ENCODE assay signal across 21 cellular contexts in the genomic region with DNA sequence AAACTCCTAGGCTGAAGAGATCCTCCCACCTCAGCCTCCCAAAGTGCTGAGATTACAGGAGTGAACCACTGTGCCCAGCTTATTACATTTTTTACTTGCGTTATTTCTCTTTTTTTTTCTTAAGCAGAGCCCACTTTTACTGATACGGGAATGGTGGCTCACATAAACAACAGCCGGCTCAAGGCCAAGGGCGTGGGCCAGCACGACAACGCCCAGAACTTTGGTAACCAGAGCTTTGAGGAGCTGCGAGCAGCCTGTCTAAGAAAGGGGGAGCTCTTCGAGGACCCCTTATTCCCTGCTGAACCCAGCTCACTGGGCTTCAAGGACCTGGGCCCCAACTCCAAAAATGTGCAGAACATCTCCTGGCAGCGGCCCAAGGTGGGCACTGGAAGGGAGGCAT. TPM values are rescaled to one million over a fixed set of nuclear protein-coding genes. Genes with fewer than 3 reads are reported as not detected.
"Had no signal": no experiment of that assay in that cellular context is flagged by ENCODE, and none has a peak within 500 bp of the region (broad histone marks: within the 10 kb centered on the region; RNA-seq: fewer than 3 reads in every experiment).

No MANE protein-coding gene starts in this region.

- ATAC-seq: activated naive CD4-positive, alpha-beta T cell treated with anti-CD3 and anti-CD28 coated beads, Interleukin-2, amount 50 U/mL, for 72 hours; activated T-cell treated with anti-CD3 and anti-CD28 coated beads, Interleukin-2, amount 50 U/mL, for 4 hours; body of pancreas; heart right ventricle; left lung; natural killer cell had no signal

- FAIRE-seq: frontal cortex had no signal

- H3K27ac Mint-ChIP-seq: activated CD4-positive, alpha-beta memory T cell treated with anti-CD3 and anti-CD28 coated beads, Interleukin-2, amount 10 ng/mL, durations not matched to agents 7 days and 5 days; activated naive CD4-positive, alpha-beta T cell treated with anti-CD3 and anti-CD28 coated beads, Interleukin-2, amount 50 U/mL, for 72 hours; memory B cell; natural killer cell had no signal

- H3K36me3 Mint-ChIP-seq: activated naive CD4-positive, alpha-beta T cell treated with anti-CD3 and anti-CD28 coated beads, Interleukin-2, amount 50 U/mL, for 72 hours; memory B cell; natural killer cell had no signal

- H3K27ac ChIP-seq: body of pancreas, esophagus squamous epithelium, heart right ventricle, left lung, skin epidermis, upper lobe of left lung, WERI-Rb-1 had no signal

- DNase-seq: activated CD4-positive, alpha-beta memory T cell treated with anti-CD3 and anti-CD28 coated beads, Interleukin-2, amount 10 ng/mL, durations not matched to agents 7 days and 5 days; activated CD4-positive, alpha-beta T cell treated with anti-CD3 and anti-CD28 coated beads for 4 hours; activated effector memory CD4-positive, alpha-beta T cell treated with Interleukin-2 at 50 U/mL for 16 hours; activated T-cell treated with anti-CD3 and anti-CD28 coated beads, Interleukin-2, amount 50 U/mL, for 4 hours; amniotic stem cell; body of pancreas; central memory CD4-positive, alpha-beta T cell; esophagus squamous epithelium; heart right ventricle; left lung; natural killer cell; retina; stimulated activated CD4-positive, alpha-beta T cell treated with anti-CD3 and anti-CD28 coated beads, Interleukin-4, amount 100 ng/mL, for 24 hours; stimulated activated naive CD4-positive, alpha-beta T cell treated with Interleukin-2 at 50 U/mL for 16 hours; upper lobe of left lung; WERI-Rb-1 had no signal

- H3K9me3 Mint-ChIP-seq: activated CD4-positive, alpha-beta memory T cell treated with anti-CD3 and anti-CD28 coated beads, Interleukin-2, amount 10 ng/mL, durations not matched to agents 7 days and 5 days; activated naive CD4-positive, alpha-beta T cell treated with anti-CD3 and anti-CD28 coated beads, Interleukin-2, amount 50 U/mL, for 72 hours; activated T-cell treated with anti-CD3 and anti-CD28 coated beads, Interleukin-2, amount 50 U/mL, for 4 hours; memory B cell; natural killer cell had no signal

- H3K27me3 ChIP-seq: body of pancreas, left lung, upper lobe of left lung had no signal

- H3K4me3 Mint-ChIP-seq: activated CD4-positive, alpha-beta memory T cell treated with anti-CD3 and anti-CD28 coated beads, Interleukin-2, amount 10 ng/mL, durations not matched to agents 7 days and 5 days; activated T-cell treated with anti-CD3 and anti-CD28 coated beads, Interleukin-2, amount 50 U/mL, for 4 hours; memory B cell; natural killer cell had no signal

- H3K9me3 ChIP-seq: body of pancreas, esophagus squamous epithelium, heart right ventricle, left lung, upper lobe of left lung had no signal

- H3K4me3 ChIP-seq: body of pancreas, coronary artery, esophagus squamous epithelium, heart right ventricle, left lung, skin epidermis, upper lobe of left lung had no signal

- H3K36me3 ChIP-seq: esophagus squamous epithelium, heart right ventricle, left lung, upper lobe of left lung, WERI-Rb-1 had no signal

RNA-seq across cellular contexts. Expression of gene CAPN11, which starts 10.5 kb away (rescaled TPM):
- total RNA-seq: frontal cortex, natural killer cell had no signal

RNA-seq across cellular contexts. Expression of gene MYMX, which starts 47.6 kb away (rescaled TPM):
- total RNA-seq: activated CD4-positive, alpha-beta memory T cell treated with anti-CD3 and anti-CD28 coated beads, Interleukin-2, amount 10 ng/mL, durations not matched to agents 7 days and 5 days; activated naive CD4-positive, alpha-beta T cell treated with anti-CD3 and anti-CD28 coated beads, Interleukin-2, amount 50 U/mL, for 72 hours; activated T-cell treated with anti-CD3 and anti-CD28 coated beads, Interleukin-2, amount 50 U/mL, for 4 hours; esophagus squamous epithelium; frontal cortex; natural killer cell had no signal
